In genomic region chr3:127105587-127105986, GRCh38 we compare ENCODE assay signal across 16 cellular contexts.
DNase-seq lines count a peak whose midpoint lies in the region; ATAC-seq, FAIRE-seq and TF ChIP-seq lines count a peak whose summit lies in the region.
"Had no signal": no experiment of that assay in that cellular context is flagged by ENCODE, and none has a peak within 500 bp of the region (broad histone marks: within the 10 kb centered on the region; RNA-seq: fewer than 3 reads in every experiment).

No MANE protein-coding gene starts in this region.

- no peaks in the 10 kb centered on the region for H3K36me3 Mint-ChIP-seq in HFFc6 (ENCODE audit: low read depth)
- peaks cover 3% of the 10 kb centered on the region for H3K36me3 Mint-ChIP-seq in neural crest cell (ENCODE audit: low read depth)
- H3K36me3 Mint-ChIP-seq: CD4-positive, CD25-positive, alpha-beta regulatory T cell; IgD-negative memory B cell had no signal

- H3K27me3 ChIP-seq in bronchial epithelial cell (ENCODE audit: control insufficient read depth, insufficient read depth, low read length) (no peaks in the 10 kb centered on the region), testis (no peaks in the 10 kb centered on the region)

- H3K4me3 Mint-ChIP-seq in HFFc6 (no peak overlapping the region), neural crest cell (no peak overlapping the region)
- H3K4me3 Mint-ChIP-seq in stimulated activated naive CD8-positive, alpha-beta T cell treated with anti-CD3 and anti-CD28 coated beads, Interleukin-15, amount 100 ng/mL, for 72 hours: no peak overlapping the region
- H3K4me3 Mint-ChIP-seq: IgD-negative memory B cell had no signal

- no peaks in the 10 kb centered on the region for H3K9me3 ChIP-seq in testis

- H3K4me1 Mint-ChIP-seq in HFFc6 (ENCODE audit: low read depth) (no peaks in the 10 kb centered on the region), neural crest cell (no peaks in the 10 kb centered on the region)
- H3K4me1 Mint-ChIP-seq in stimulated activated naive CD8-positive, alpha-beta T cell treated with anti-CD3 and anti-CD28 coated beads, Interleukin-15, amount 100 ng/mL, for 72 hours: no peaks in the 10 kb centered on the region
- H3K4me1 Mint-ChIP-seq: CD4-positive, CD25-positive, alpha-beta regulatory T cell had no signal

- no peak overlapping the region for H3K27ac ChIP-seq in testis

- intact Hi-C loops in testis (cut with DNase I; ENCODE audit: low total_unique reads): no loop called here

- H3K36me3 ChIP-seq in bronchial epithelial cell (ENCODE audit: control insufficient read depth, insufficient read depth, low read length) (no peaks in the 10 kb centered on the region), testis (ENCODE audit: low read depth, missing control alignments) (no peaks in the 10 kb centered on the region)

- DNase-seq in HFFc6 (no peak), bronchial epithelial cell (ENCODE audit: low read depth) (peak; percentile 16), neural crest cell (ENCODE audit: low read depth, low spot score) (no peak), testis (no peak), iPS-NIHi11 (ENCODE audit: low spot score) (no peak), NCI-H1105 treated with DMSO at 0.1 percent for 48 hours (lab: John Stamatoyannopoulos, UW) (no peak)
- DNase-seq in stimulated activated naive CD8-positive, alpha-beta T cell treated with anti-CD3 and anti-CD28 coated beads, Interleukin-15, amount 100 ng/mL, for 72 hours: no peak
- DNase-seq: CD4-positive, CD25-positive, alpha-beta regulatory T cell; DMS53; NCI-H1436; NCI-H2029; NCI-H2171 treated with DMSO at 0.1 percent for 48 hours; NCI-H446 treated with DMSO at 0.1 percent for 48 hours; RPMI8226; SIG-M5 had no signal

- peaks cover 45% of the 10 kb centered on the region for H3K27me3 Mint-ChIP-seq in HFFc6 (ENCODE audit: insufficient read depth)
- no peaks in the 10 kb centered on the region for H3K27me3 Mint-ChIP-seq in neural crest cell (ENCODE audit: low read depth)
- H3K27me3 Mint-ChIP-seq in stimulated activated naive CD8-positive, alpha-beta T cell treated with anti-CD3 and anti-CD28 coated beads, Interleukin-15, amount 100 ng/mL, for 72 hours: peaks cover 7% of the 10 kb centered on the region

- H3K4me3 ChIP-seq in bronchial epithelial cell (ENCODE audit: low read depth, low read length) (no peak overlapping the region), testis (no peak overlapping the region)

- H3K9me3 Mint-ChIP-seq in HFFc6 (no peaks in the 10 kb centered on the region), neural crest cell (no peaks in the 10 kb centered on the region)
- no peaks in the 10 kb centered on the region for H3K9me3 Mint-ChIP-seq in stimulated activated naive CD8-positive, alpha-beta T cell treated with anti-CD3 and anti-CD28 coated beads, Interleukin-15, amount 100 ng/mL, for 72 hours

- TF ChIP-seq CTCF in HFFc6 (IDR thresholded peaks at IDR 0.05) (peak; percentile 19; the same call in 1 of the 2 replicates), bronchial epithelial cell (IDR thresholded peaks at IDR 0.05; ENCODE audit: insufficient read depth, low read length, severe bottlenecking) (no peak), neural crest cell (conservative IDR thresholded peaks at IDR 0.05) (no peak), testis (IDR thresholded peaks at IDR 0.05) (no peak)

- H3K27ac Mint-ChIP-seq in HFFc6 (no peak overlapping the region), neural crest cell (ENCODE audit: unreplicated experiment) (peak overlapping the region; percentile 1)
- peak overlapping the region in 1 of 2 donors; percentile 55 for H3K27ac Mint-ChIP-seq in stimulated activated naive CD8-positive, alpha-beta T cell treated with anti-CD3 and anti-CD28 coated beads, Interleukin-15, amount 100 ng/mL, for 72 hours
- H3K27ac Mint-ChIP-seq: CD4-positive, CD25-positive, alpha-beta regulatory T cell; IgD-negative memory B cell had no signal

- no peak for TF ChIP-seq POLR2A in testis (IDR thresholded peaks at IDR 0.05)

- no peak for ATAC-seq in stimulated activated naive CD8-positive, alpha-beta T cell treated with anti-CD3 and anti-CD28 coated beads, Interleukin-15, amount 100 ng/mL, for 72 hours

- WGBS in testis, 2 donors: 88 to 94% methylated on average over 4 of the region's 4 CpGs

- no peak for FAIRE-seq in bronchial epithelial cell (lab: Jason Lieb, UNC)

- no peaks in the 10 kb centered on the region for H3K4me1 ChIP-seq in testis
